Comparison of ENCODE assay signal across 16 cellular contexts in the genomic region with DNA sequence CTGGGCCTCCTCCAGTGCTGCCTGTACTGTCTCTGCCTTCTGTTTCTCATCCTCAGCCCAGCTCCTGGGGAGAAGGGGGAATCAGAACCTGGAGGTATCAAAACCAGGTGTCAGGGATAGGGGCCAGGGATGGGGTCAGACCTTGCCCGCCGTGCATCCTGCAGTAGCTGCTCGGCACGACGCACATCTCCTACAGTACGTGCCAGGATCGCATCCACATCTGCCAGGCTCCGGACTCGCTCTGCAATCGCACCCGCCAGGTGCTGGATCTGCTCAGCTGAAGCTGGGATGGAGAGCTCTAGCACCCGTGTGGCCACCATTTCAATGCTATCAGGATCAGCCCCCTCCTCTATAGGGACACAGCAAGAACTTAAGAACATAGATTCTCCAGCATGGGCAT. TPM values are rescaled to one million over a fixed set of nuclear protein-coding genes. Genes with fewer than 3 reads are reported as not detected.
DNase-seq lines count a peak whose midpoint lies in the region; ATAC-seq and TF ChIP-seq lines count a peak whose summit lies in the region.
"Had no signal": no experiment of that assay in that cellular context is flagged by ENCODE, and none has a peak within 500 bp of the region (broad histone marks: within the 10 kb centered on the region; RNA-seq: fewer than 3 reads in every experiment).

No MANE protein-coding gene starts in this region.

- no peak for DNase-seq in activated CD4-positive, alpha-beta T cell treated with anti-CD3 and anti-CD28 coated beads, Interleukin-2, amount 10 ng/mL, durations not matched to agents 24 days and 14 days
- no peak for DNase-seq in activated CD4-positive, alpha-beta T cell treated with anti-CD3 and anti-CD28 coated beads, Interleukin-2, amount 50 U/mL, for 4 hours
- no peak for DNase-seq in T-helper 17 cell
- DNase-seq in effector memory CD8-positive, alpha-beta T cell: no peak
- no peak for DNase-seq in progenitor cell of endocrine pancreas (ENCODE audit: low spot score, unreplicated experiment)
- no peak for DNase-seq in AG20443 (ENCODE audit: low spot score)
- DNase-seq in transverse colon: no peak
- DNase-seq: amniotic stem cell, cortex of kidney, KBM-7, NCI-H1417 treated with DMSO at 0.1 percent for 48 hours, NCI-H446 treated with DMSO at 0.1 percent for 48 hours had no signal

- no peaks in the 10 kb centered on the region for H3K9me3 Mint-ChIP-seq in activated CD4-positive, alpha-beta T cell treated with anti-CD3 and anti-CD28 coated beads, Interleukin-2, amount 10 ng/mL, durations not matched to agents 24 days and 14 days
- no peaks in the 10 kb centered on the region for H3K9me3 Mint-ChIP-seq in effector memory CD8-positive, alpha-beta T cell
- no peaks in the 10 kb centered on the region for H3K9me3 Mint-ChIP-seq in progenitor cell of endocrine pancreas (ENCODE audit: low read depth)

- H3K36me3 Mint-ChIP-seq in activated CD4-positive, alpha-beta T cell treated with anti-CD3 and anti-CD28 coated beads, Interleukin-2, amount 10 ng/mL, durations not matched to agents 24 days and 14 days (ENCODE audit: low read depth): peaks cover 15% of the 10 kb centered on the region
- H3K36me3 Mint-ChIP-seq in T-helper 17 cell (ENCODE audit: low read depth): peaks cover 2% of the 10 kb centered on the region
- peaks cover 15% of the 10 kb centered on the region for H3K36me3 Mint-ChIP-seq in effector memory CD8-positive, alpha-beta T cell (ENCODE audit: insufficient read depth)
- peaks cover 8% of the 10 kb centered on the region for H3K36me3 Mint-ChIP-seq in progenitor cell of endocrine pancreas (ENCODE audit: insufficient read depth)

- H3K27me3 ChIP-seq in transverse colon: no peaks in the 10 kb centered on the region
- H3K27me3 ChIP-seq: Peyer's patch had no signal

- no peak for TF ChIP-seq EP300 in transverse colon (IDR thresholded peaks at IDR 0.05; ENCODE audit: low read depth)

- H3K4me3 ChIP-seq in transverse colon: no peak overlapping the region
- H3K4me3 ChIP-seq: Peyer's patch, skin epidermis had no signal

- peak overlapping the region; percentile 49 for H3K4me3 Mint-ChIP-seq in activated CD4-positive, alpha-beta T cell treated with anti-CD3 and anti-CD28 coated beads, Interleukin-2, amount 10 ng/mL, durations not matched to agents 24 days and 14 days
- H3K4me3 Mint-ChIP-seq in T-helper 17 cell (no peak overlapping the region), progenitor cell of endocrine pancreas (ENCODE audit: low read depth) (peak overlapping the region; percentile 45)
- H3K4me3 Mint-ChIP-seq in effector memory CD8-positive, alpha-beta T cell: peak overlapping the region; percentile 80

- ATAC-seq in T-helper 17 cell: no peak
- ATAC-seq in effector memory CD8-positive, alpha-beta T cell (replicated peaks): no peak
- ATAC-seq in GM18870 (IDR thresholded peaks at IDR 0.05; ENCODE audit: unreplicated experiment): no peak

- peaks cover 8 to 18% (median 13%) of the 10 kb centered on the region in 4 donors for H3K4me1 ChIP-seq in transverse colon

- intact Hi-C loops in activated CD4-positive, alpha-beta T cell treated with anti-CD3 and anti-CD28 coated beads, Interleukin-2, amount 10 ng/mL, durations not matched to agents 24 days and 14 days (cut with micrococcal nuclease): no loop called here
- intact Hi-C loops in transverse colon (cut with DNase I; ENCODE audit: low total_unique reads): no loop called here

- H3K4me1 Mint-ChIP-seq in activated CD4-positive, alpha-beta T cell treated with anti-CD3 and anti-CD28 coated beads, Interleukin-2, amount 10 ng/mL, durations not matched to agents 24 days and 14 days: peaks cover 9% of the 10 kb centered on the region
- H3K4me1 Mint-ChIP-seq in T-helper 17 cell: peaks cover 14% of the 10 kb centered on the region
- peaks cover 8 to 11% of the 10 kb centered on the region in 2 donors for H3K4me1 Mint-ChIP-seq in effector memory CD8-positive, alpha-beta T cell (ENCODE audit: low read depth in 2 of 2)
- H3K4me1 Mint-ChIP-seq in progenitor cell of endocrine pancreas (ENCODE audit: low read depth): peaks cover 5% of the 10 kb centered on the region

- peaks cover 0 to 19% (median 8%) of the 10 kb centered on the region in 4 donors for H3K36me3 ChIP-seq in transverse colon

- no peak overlapping the region for H3K27ac ChIP-seq in transverse colon

- TF ChIP-seq POLR2A in transverse colon (IDR thresholded peaks at IDR 0.05): no peak

- H3K27ac Mint-ChIP-seq in activated CD4-positive, alpha-beta T cell treated with anti-CD3 and anti-CD28 coated beads, Interleukin-2, amount 10 ng/mL, durations not matched to agents 24 days and 14 days: peak overlapping the region; percentile 87
- H3K27ac Mint-ChIP-seq in T-helper 17 cell (peak overlapping the region; percentile 87), progenitor cell of endocrine pancreas (peak overlapping the region; percentile 71)
- H3K27ac Mint-ChIP-seq in effector memory CD8-positive, alpha-beta T cell: peak overlapping the region; percentile 89 to 90

- H3K9me3 ChIP-seq in T-helper 17 cell (ENCODE audit: control insufficient read depth, low read length, poor library complexity, severe bottlenecking): no peaks in the 10 kb centered on the region
- no peaks in the 10 kb centered on the region for H3K9me3 ChIP-seq in transverse colon
- H3K9me3 ChIP-seq: Peyer's patch had no signal

- in situ Hi-C loops in transverse colon (cut with MboI; ENCODE audit: low pct_ligation_motif_present in 1 of 4, low pct_unique_long_range_greater_than_20kb in 1 of 4, low sequenced_read_pairs in 3 of 4): loop anchor here in 1 of 4 donors (5.0 kb wide), 1 partner anchor 45 kb away; a partner anchor contains a TSS

- WGBS in transverse colon (ENCODE audit: low coverage in 1 of 2), 2 donors: 95% methylated on average over 12 of the region's 12 CpGs; no CpG with 5 or more reads in 1 of the 2 donors

- H3K27me3 Mint-ChIP-seq in activated CD4-positive, alpha-beta T cell treated with anti-CD3 and anti-CD28 coated beads, Interleukin-2, amount 10 ng/mL, durations not matched to agents 24 days and 14 days: no peaks in the 10 kb centered on the region
- H3K27me3 Mint-ChIP-seq in T-helper 17 cell: no peaks in the 10 kb centered on the region
- H3K27me3 Mint-ChIP-seq in effector memory CD8-positive, alpha-beta T cell: no peaks in the 10 kb centered on the region
- no peaks in the 10 kb centered on the region for H3K27me3 Mint-ChIP-seq in progenitor cell of endocrine pancreas

- TF ChIP-seq CTCF in progenitor cell of endocrine pancreas (IDR thresholded peaks at IDR 0.05; ENCODE audit: unreplicated experiment) (no peak), transverse colon (IDR thresholded peaks at IDR 0.05) (no peak)

RNA-seq across cellular contexts. Expression of a gene that starts 1.4 kb away (rescaled TPM):
- 57.2 and 64.9 TPM in 2 replicates for total RNA-seq in activated CD4-positive, alpha-beta T cell treated with anti-CD3 and anti-CD28 coated beads, Interleukin-2, amount 10 ng/mL, durations not matched to agents 24 days and 14 days
- total RNA-seq in T-helper 17 cell (10 to 100 TPM; 51.4 to 56.6 TPM), progenitor cell of endocrine pancreas (76.2 and 81.1 TPM in 2 replicates), transverse colon (10 to 100 TPM; 66.5 to 86.2 (median 71.7) TPM)

RNA-seq across cellular contexts. Expression of a gene that starts 10.8 kb away (rescaled TPM):
- not detected in 2 replicates for total RNA-seq in activated CD4-positive, alpha-beta T cell treated with anti-CD3 and anti-CD28 coated beads, Interleukin-2, amount 10 ng/mL, durations not matched to agents 24 days and 14 days
- 1 to 10 TPM in 1 of 2 donors, under 1 TPM in 1; 0.65 to 3.3 TPM for total RNA-seq in T-helper 17 cell
- 273 and 278 TPM in 2 replicates for total RNA-seq in progenitor cell of endocrine pancreas
- total RNA-seq in transverse colon: 100 to 1,000 TPM; 141 to 290 (median 177) TPM
- total RNA-seq: T-helper 1 cell treated with Interleukin-12 subunit alpha and Interleukin-12 subunit beta and Interleukin-4 antibody, amounts not matched to agents 30 ng/mL and 1 ng/mL, for 36 hours had no signal

RNA-seq across cellular contexts. Expression of a gene that starts 17.5 kb away (rescaled TPM):
- total RNA-seq in activated CD4-positive, alpha-beta T cell treated with anti-CD3 and anti-CD28 coated beads, Interleukin-2, amount 10 ng/mL, durations not matched to agents 24 days and 14 days: 188 and 192 TPM in 2 replicates
- total RNA-seq in T-helper 17 cell: 100 to 1,000 TPM; 214 to 269 TPM
- 402 and 417 TPM in 2 replicates for total RNA-seq in progenitor cell of endocrine pancreas
- 100 to 1,000 TPM; 403 to 873 (median 447) TPM for total RNA-seq in transverse colon

RNA-seq across cellular contexts. Expression of a gene that starts 28.2 kb away (rescaled TPM):
- total RNA-seq in activated CD4-positive, alpha-beta T cell treated with anti-CD3 and anti-CD28 coated beads, Interleukin-2, amount 10 ng/mL, durations not matched to agents 24 days and 14 days: 138 and 152 TPM in 2 replicates
- total RNA-seq in T-helper 17 cell: 100 to 1,000 TPM; 196 to 206 TPM
- 130 and 134 TPM in 2 replicates for total RNA-seq in progenitor cell of endocrine pancreas
- 100 to 1,000 TPM in 1 of 4 donors, 10 to 100 TPM in 3; 76.4 to 122 (median 84.7) TPM for total RNA-seq in transverse colon

RNA-seq across cellular contexts. Expression of a gene that starts 44.1 kb away (rescaled TPM):
- 25.7 and 26.7 TPM in 2 replicates for total RNA-seq in activated CD4-positive, alpha-beta T cell treated with anti-CD3 and anti-CD28 coated beads, Interleukin-2, amount 10 ng/mL, durations not matched to agents 24 days and 14 days
- total RNA-seq in T-helper 17 cell (10 to 100 TPM; 13.7 to 13.9 TPM), progenitor cell of endocrine pancreas (28.6 and 29.8 TPM in 2 replicates), transverse colon (10 to 100 TPM; 26.2 to 33.9 (median 31.3) TPM)

Comparison
In these comparisons a context has a peak if more than half of its experiments do, and no peak if none do; other contexts are left out.
1. RNA of a gene that starts 10.8 kb away (total RNA-seq): 273 to 278 TPM in progenitor cell of endocrine pancreas and 141 to 290 TPM in transverse colon; 0.65 to 3.3 TPM in T-helper 17 cell and not detected in activated CD4-positive, alpha-beta T cell treated with anti-CD3 and anti-CD28 coated beads, Interleukin-2, amount 10 ng/mL, durations not matched to agents 24 days and 14 days; every median in the first group is over 10 times any median in the second.
2. Peak in every context shown above with its lines, with median percentiles within 50 percentile points of each other: H3K27ac Mint-ChIP-seq.